9 cellular contexts compared by ENCODE assay signal in the genomic region with DNA sequence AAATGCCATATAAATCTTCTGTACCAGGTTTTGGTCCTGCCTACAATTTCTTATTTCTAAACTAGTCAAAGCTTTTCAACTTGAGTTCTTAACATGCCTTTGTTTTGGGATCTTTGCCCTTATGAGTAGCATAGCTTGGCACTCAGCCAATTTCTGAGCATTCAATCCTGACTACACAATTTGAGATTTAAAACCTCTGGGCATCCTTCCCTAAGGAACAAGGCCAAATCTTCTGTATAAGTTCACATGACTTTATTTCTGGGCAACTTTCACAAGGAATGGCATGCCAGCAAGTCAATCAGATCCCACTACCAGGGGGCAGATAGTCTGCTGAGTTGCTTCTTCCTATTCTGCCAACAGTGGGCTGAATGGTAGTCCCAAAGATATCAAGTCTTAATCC.
A peak's percentile ranks its signal among the peaks of the same experiment; 100 is the strongest.
DNase-seq lines count a peak whose midpoint lies in the region.
"Had no signal": no experiment of that assay in that cellular context is flagged by ENCODE, and none has a peak within 500 bp of the region (broad histone marks: within the 10 kb centered on the region; RNA-seq: fewer than 3 reads in every experiment).

No MANE protein-coding gene starts in this region.

- no peak overlapping the region for H3K4me3 ChIP-seq in skeletal muscle cell (ENCODE audit: low read depth, low read length)
- H3K4me3 ChIP-seq: transverse colon had no signal

- DNase-seq in DMS53 (lab: John Stamatoyannopoulos, UW) (peak; percentile 15), DMS53 treated with DMSO at 0.1 percent for 48 hours (lab: John Stamatoyannopoulos, UW; ENCODE audit: unreplicated experiment) (no peak), RKO (ENCODE audit: low spot score) (peak; percentile 9), fibroblast of gingiva (ENCODE audit: low read depth) (peak; percentile 94), skeletal muscle cell (ENCODE audit: low read depth) (peak; percentile 62), inferior parietal cortex (ENCODE audit: extremely low spot score) (no peak), posterior vena cava (ENCODE audit: low spot score) (no peak)
- DNase-seq in activated CD4-positive, alpha-beta T cell treated with anti-CD3 and anti-CD28 coated beads, Interleukin-2, amount 50 U/mL, for 48 hours, result no peak
- DNase-seq: transverse colon had no signal

- intact Hi-C loops in posterior vena cava (cut with DNase I), result no loop called here

Comparison
In these comparisons a context has a peak if more than half of its experiments do, and no peak if none do; other contexts are left out.
1. DNase-seq: peak in DMS53 (single experiment), RKO (single experiment), fibroblast of gingiva (single experiment) and skeletal muscle cell (single experiment); none in DMS53 treated with DMSO at 0.1 percent for 48 hours (single experiment), inferior parietal cortex (single experiment), posterior vena cava (single experiment) and activated CD4-positive, alpha-beta T cell treated with anti-CD3 and anti-CD28 coated beads, Interleukin-2, amount 50 U/mL, for 48 hours (0 of 2).